In the genomic region with DNA sequence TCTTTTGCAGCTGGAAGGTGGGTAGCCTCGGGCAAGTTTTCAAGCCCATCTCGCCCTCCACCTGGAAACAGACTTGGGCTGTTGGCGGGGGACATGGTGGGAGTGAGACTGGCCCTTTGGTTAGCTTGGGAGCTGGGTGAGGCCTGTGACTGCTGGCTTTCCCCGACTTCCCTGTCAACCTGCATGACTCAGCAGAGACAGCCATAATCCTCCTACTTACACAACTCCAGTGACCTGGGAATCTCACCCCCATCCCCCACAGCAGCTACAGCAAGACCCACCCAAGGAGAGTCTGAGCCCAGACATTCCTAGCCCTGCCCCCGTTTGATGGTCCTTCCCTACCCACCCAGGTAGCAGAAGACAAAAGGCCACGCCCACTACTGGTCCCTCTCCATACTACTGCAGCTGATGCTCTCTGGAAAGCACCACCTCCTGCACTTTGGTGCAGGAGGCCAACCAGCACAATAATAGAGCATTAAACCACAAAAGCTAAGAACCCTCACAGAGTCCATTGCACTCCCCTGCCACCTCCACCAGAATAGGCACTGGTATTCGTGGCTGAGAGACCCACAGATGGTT, we compare ENCODE assay signal across 28 cellular contexts.
DNase-seq lines count a peak whose midpoint lies in the region; ATAC-seq and TF ChIP-seq lines count a peak whose summit lies in the region.
"Had no signal": no experiment of that assay in that cellular context is flagged by ENCODE, and none has a peak within 500 bp of the region (broad histone marks: within the 10 kb centered on the region; RNA-seq: fewer than 3 reads in every experiment).

No MANE protein-coding gene starts in this region.

- POLR2A ChIA-PET in PC-9 (lab: Charles Lee; ENCODE audit: unreplicated experiment), result no interaction called here

- no peak overlapping the region for H3K27ac Mint-ChIP-seq in GM23338
- H3K27ac Mint-ChIP-seq: CD4-positive, alpha-beta memory T cell; HFFc6; IgD-negative memory B cell had no signal

- H3F3A ChIP-seq in PC-9 (ENCODE audit: insufficient read depth, low read depth), result no peaks in the 10 kb centered on the region
- H3F3A ChIP-seq in GM23338 (replicated peaks; ENCODE audit: low read depth), result no peaks in the 10 kb centered on the region

- H3K27ac ChIP-seq in left ventricle myocardium inferior (replicated peaks) (peak overlapping the region; percentile 2), PC-9 (no peak overlapping the region), skeletal muscle tissue (ENCODE audit: low read depth, low read length) (peak overlapping the region; percentile 57), GM23338 (ENCODE audit: low read depth) (no peak overlapping the region)
- H3K27ac ChIP-seq: A549, GM23248, SJCRH30 had no signal

- DNase-seq in left ventricle myocardium inferior (peak; percentile 10), cardiac septum (ENCODE audit: low spot score) (no peak), PC-9 (peak in 1 of 2 experiments; percentile 6), epithelial cell of esophagus (ENCODE audit: low read depth) (peak; percentile 21), GM23338 (ENCODE audit: low spot score) (no peak)
- DNase-seq: C1 segment of cervical spinal cord, COR-L47, DMS53, GDM1, GM23248, HFFc6, MV-4-11, NCI-H1105, NCI-H1436 treated with DMSO at 0.1 percent for 48 hours, NCI-H187 treated with DMSO at 0.1 percent for 48 hours, NCI-H2107, NCI-H446, NCI-H524 treated with DMSO at 0.1 percent for 48 hours, NCI-H774, SJCRH30 had no signal

- ATAC-seq in GM23338 (no peak), HG03565 (IDR thresholded peaks at IDR 0.05; ENCODE audit: unreplicated experiment) (no peak)
- ATAC-seq: A549, GM12878, SK-N-SH treated with all-trans-retinoic acid at 6 μM for 48 hours had no signal

- H3K4me2 ChIP-seq in PC-9 (no peak overlapping the region), GM23338 (no peak overlapping the region)
- H3K4me2 ChIP-seq: A549 had no signal

- H2AFZ ChIP-seq in PC-9 (peak overlapping the region; percentile 50), GM23338 (no peak overlapping the region)
- H2AFZ ChIP-seq: GM23248 had no signal

- intact Hi-C loops in left ventricle myocardium inferior (cut with micrococcal nuclease) (no loop called here), cardiac septum (cut with DNase I) (no loop called here), PC-9 (cut with micrococcal nuclease; ENCODE audit: unreplicated experiment) (no loop called here)

- TF ChIP-seq CTCF in left ventricle myocardium inferior (IDR thresholded peaks at IDR 0.05; ENCODE audit: borderline replicate concordance), result no peak
- no peak for TF ChIP-seq CTCF in PC-9 (conservative IDR thresholded peaks at IDR 0.05)
- no peak for TF ChIP-seq CTCF in epithelial cell of esophagus (IDR thresholded peaks at IDR 0.05; ENCODE audit: insufficient read depth, low read depth, low read length, missing control alignments)
- no peak for TF ChIP-seq CTCF in GM23338 (conservative IDR thresholded peaks at IDR 0.05; ENCODE audit: low read depth in 2 of 2)

- H3K4me3 Mint-ChIP-seq in GM23338, result no peak overlapping the region
- H3K4me3 Mint-ChIP-seq: CD4-positive, alpha-beta memory T cell; HFFc6; IgD-negative memory B cell had no signal

- H3K9me3 Mint-ChIP-seq in GM23338, result peaks cover 24% of the 10 kb centered on the region

- H3K4me1 Mint-ChIP-seq in GM23338, result no peaks in the 10 kb centered on the region; the same call in 2 of the 3 replicates
- H3K4me1 Mint-ChIP-seq: CD4-positive, alpha-beta memory T cell; IgD-negative memory B cell had no signal

- BruUV-seq in PC-9 (replicated peaks; lab: Mats Ljungman, UMichigan), result no TSS peak

- peaks cover 25% of the 10 kb centered on the region for H3K36me3 Mint-ChIP-seq in GM23338 (ENCODE audit: low read depth)
- H3K36me3 Mint-ChIP-seq: CD4-positive, alpha-beta memory T cell; IgD-negative memory B cell had no signal

- H3K27me3 Mint-ChIP-seq in GM23338 (ENCODE audit: insufficient read depth, low read depth, poor library complexity), result no peaks in the 10 kb centered on the region
- H3K27me3 Mint-ChIP-seq: CD4-positive, alpha-beta memory T cell; IgD-negative memory B cell had no signal

- H3K4me1 ChIP-seq in left ventricle myocardium inferior, result peaks cover 9% of the 10 kb centered on the region
- peaks cover 8% of the 10 kb centered on the region for H3K4me1 ChIP-seq in PC-9 (replicated peaks; ENCODE audit: insufficient read depth)
- H3K4me1 ChIP-seq in skeletal muscle tissue (ENCODE audit: control insufficient read depth in 3 of 3, insufficient read depth in 3 of 3, low read length in 3 of 3), result peaks cover 3 to 24% (median 13%) of the 10 kb centered on the region in 3 donors
- H3K4me1 ChIP-seq in GM23338 (ENCODE audit: insufficient read depth), result no peaks in the 10 kb centered on the region
- H3K4me1 ChIP-seq: A549, HAP-1, SJCRH30 had no signal

- H3K27me3 ChIP-seq in left ventricle myocardium inferior (ENCODE audit: low read depth) (no peaks in the 10 kb centered on the region), PC-9 (ENCODE audit: insufficient read depth, low read depth) (no peaks in the 10 kb centered on the region), skeletal muscle tissue (ENCODE audit: control insufficient read depth in 3 of 3, insufficient read depth in 3 of 3, low read length in 3 of 3) (no peaks in the 10 kb centered on the region), GM23338 (ENCODE audit: insufficient read depth) (no peaks in the 10 kb centered on the region)
- H3K27me3 ChIP-seq: SJCRH30 had no signal

- CTCF ChIA-PET in PC-9 (lab: Charles Lee), result no interaction called here

- H4K20me1 ChIP-seq in PC-9 (ENCODE audit: insufficient read depth), result no peaks in the 10 kb centered on the region
- H4K20me1 ChIP-seq in GM23338 (replicated peaks; ENCODE audit: insufficient read depth), result no peaks in the 10 kb centered on the region

- no peak overlapping the region for H3K9ac ChIP-seq in skeletal muscle tissue (ENCODE audit: low read depth in 1 of 3, low read length in 3 of 3)
- H3K9ac ChIP-seq: GM23248 had no signal

- H3K79me2 ChIP-seq in PC-9 (ENCODE audit: low read depth) (no peaks in the 10 kb centered on the region), GM23338 (replicated peaks; ENCODE audit: insufficient read depth) (no peaks in the 10 kb centered on the region)

- H3K36me3 ChIP-seq in left ventricle myocardium inferior (peaks cover 19% of the 10 kb centered on the region), PC-9 (ENCODE audit: low read depth) (no peaks in the 10 kb centered on the region), skeletal muscle tissue (ENCODE audit: control insufficient read depth in 3 of 3, insufficient read depth in 3 of 3, low read length in 3 of 3) (no peaks in the 10 kb centered on the region), GM23338 (ENCODE audit: insufficient read depth) (no peaks in the 10 kb centered on the region)
- H3K36me3 ChIP-seq: HAP-1, SJCRH30 had no signal

- no peaks in the 10 kb centered on the region for H3K9me2 ChIP-seq in PC-9 (ENCODE audit: insufficient read depth)
- H3K9me2 ChIP-seq in GM23338 (ENCODE audit: insufficient read depth), result no peaks in the 10 kb centered on the region

- H3K4me3 ChIP-seq in left ventricle myocardium inferior (no peak overlapping the region), PC-9 (no peak overlapping the region), epithelial cell of esophagus (ENCODE audit: low read length) (no peak overlapping the region), skeletal muscle tissue (ENCODE audit: low read length in 3 of 3) (peak overlapping the region in 1 of 3 donors; percentile 6), GM23338 (no peak overlapping the region)
- H3K4me3 ChIP-seq: A549, GM12878, GM23248, HAP-1, SJCRH30 had no signal

- H3K9me3 ChIP-seq in left ventricle myocardium inferior (replicated peaks) (peaks cover 17% of the 10 kb centered on the region), PC-9 (ENCODE audit: insufficient read depth, low read depth) (no peaks in the 10 kb centered on the region; the same call in 1 of the 2 replicates), skeletal muscle tissue (ENCODE audit: control insufficient read depth in 3 of 3, low read length in 3 of 3) (no peaks in the 10 kb centered on the region)
- H3K9me3 ChIP-seq: A549, HAP-1, SJCRH30 had no signal

TF ChIP-seq in GM23338, 12 proteins besides CTCF, POLR2A, EP300 and RAD21 (continues in another document):
- TF ChIP-seq JUNB (IDR thresholded peaks at IDR 0.05; ENCODE audit: unreplicated experiment), result no peak
- no peak for TF ChIP-seq CREB1 (CRISPR knock-in tag; IDR thresholded peaks at IDR 0.05; ENCODE audit: low read depth)

Comparison
In these comparisons a context has a peak if more than half of its experiments do, and no peak if none do; other contexts are left out.
1. DNase-seq: peak in left ventricle myocardium inferior (single experiment) and epithelial cell of esophagus (single experiment); none in cardiac septum (single experiment) and GM23338 (single experiment).
2. H3K27ac ChIP-seq: peak in left ventricle myocardium inferior (single experiment) and skeletal muscle tissue (single experiment); none in PC-9 (single experiment) and GM23338 (single experiment).